ENCODE assay signal across 8 cellular contexts in the genomic region with DNA sequence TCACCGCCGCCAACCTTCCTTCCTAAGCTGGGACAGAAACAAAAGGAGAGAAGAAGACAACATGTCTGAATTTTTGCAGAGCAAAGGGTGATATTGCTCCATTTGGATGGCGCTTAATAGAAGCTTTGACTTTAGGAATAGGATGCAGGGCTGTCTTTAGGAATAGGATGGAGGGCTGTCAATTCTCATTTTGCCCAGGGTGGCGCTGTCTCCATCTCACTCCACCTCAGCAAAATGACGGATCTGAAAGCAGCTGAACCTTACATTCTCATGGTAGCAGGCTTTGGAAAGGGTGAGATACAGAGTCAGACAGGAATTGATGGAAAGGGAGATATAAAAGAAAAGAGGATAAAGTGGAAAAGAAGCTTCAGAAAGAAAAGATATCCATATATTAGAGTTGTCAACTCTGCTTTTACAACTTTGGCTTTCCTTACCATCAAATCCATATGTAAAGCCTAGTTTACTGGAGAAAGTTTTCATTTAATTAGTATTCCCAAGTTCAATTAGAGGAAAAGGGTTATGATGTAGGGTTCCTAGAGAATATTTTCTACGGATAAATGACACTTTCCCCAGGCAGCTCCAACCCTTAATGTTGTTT. TPM values are rescaled to one million over a fixed set of nuclear protein-coding genes. Genes with fewer than 3 reads are reported as not detected.
DNase-seq lines count a peak whose midpoint lies in the region; ATAC-seq and TF ChIP-seq lines count a peak whose summit lies in the region.

No MANE protein-coding gene starts in this region.

- ATAC-seq in HG03571 (IDR thresholded peaks at IDR 0.05; ENCODE audit: unreplicated experiment) = peak; percentile 58

- H3K36me3 Mint-ChIP-seq in activated T-helper 2 cell treated with anti-CD3 and anti-CD28 coated beads, Interferon-gamma antibody, Interleukin-2, Interleukin-4, amounts not matched to agents 10 μg/mL and 5 μg/mL and 100 μg/mL, durations not matched to agents 14 hours and 24 hours and 36 hours (ENCODE audit: low read depth) = peaks cover 38% of the 10 kb centered on the region

- peaks cover 25% of the 10 kb centered on the region for H3K4me1 ChIP-seq in neuron (ENCODE audit: insufficient read depth, low read length)

- peak overlapping the region; percentile 73 for H3K27ac Mint-ChIP-seq in activated T-helper 2 cell treated with anti-CD3 and anti-CD28 coated beads, Interferon-gamma antibody, Interleukin-2, Interleukin-4, amounts not matched to agents 10 μg/mL and 5 μg/mL and 100 μg/mL, durations not matched to agents 14 hours and 24 hours and 36 hours

- peaks cover 40% of the 10 kb centered on the region for H3K36me3 ChIP-seq in neuron (ENCODE audit: insufficient read depth, low read length)

- no peak overlapping the region for H2AFZ ChIP-seq in neuron (ENCODE audit: low read depth, low read length)

- no peaks in the 10 kb centered on the region for H3K9me3 Mint-ChIP-seq in activated T-helper 2 cell treated with anti-CD3 and anti-CD28 coated beads, Interferon-gamma antibody, Interleukin-2, Interleukin-4, amounts not matched to agents 10 μg/mL and 5 μg/mL and 100 μg/mL, durations not matched to agents 14 hours and 24 hours and 36 hours

- H3K4me1 Mint-ChIP-seq in activated T-helper 2 cell treated with anti-CD3 and anti-CD28 coated beads, Interferon-gamma antibody, Interleukin-2, Interleukin-4, amounts not matched to agents 10 μg/mL and 5 μg/mL and 100 μg/mL, durations not matched to agents 14 hours and 24 hours and 36 hours (ENCODE audit: low read depth) = peaks cover 48% of the 10 kb centered on the region

- intact Hi-C loops in activated T-helper 2 cell treated with anti-CD3 and anti-CD28 coated beads, Interferon-gamma antibody, Interleukin-2, Interleukin-4, amounts not matched to agents 10 μg/mL and 5 μg/mL and 100 μg/mL, durations not matched to agents 14 hours and 24 hours and 36 hours (cut with micrococcal nuclease) = loop anchor here (1.0 to 5.0 kb wide), 6 partner anchors 32 to 250 kb away; a partner anchor contains a TSS

- H3K27me3 Mint-ChIP-seq in activated T-helper 2 cell treated with anti-CD3 and anti-CD28 coated beads, Interferon-gamma antibody, Interleukin-2, Interleukin-4, amounts not matched to agents 10 μg/mL and 5 μg/mL and 100 μg/mL, durations not matched to agents 14 hours and 24 hours and 36 hours (ENCODE audit: low read depth) = peaks cover 11% of the 10 kb centered on the region

- H3K9me3 ChIP-seq in neuron (ENCODE audit: low read length) = peaks cover 2% of the 10 kb centered on the region

- H3K4me3 ChIP-seq in neuron (ENCODE audit: low read length) = peak overlapping the region; percentile 88

- DNase-seq in DMS114 treated with DMSO at 0.1 percent for 48 hours (lab: John Stamatoyannopoulos, UW; ENCODE audit: unreplicated experiment) (peak; percentile 70), GM20000 (ENCODE audit: low spot score) (peak; percentile 69), NCI-H82 (lab: John Stamatoyannopoulos, UW) (peak; percentile 88), foreskin melanocyte (peak; percentile 74), KG1 (lab: John Stamatoyannopoulos, UW) (no peak)
- peak; percentile 50 for DNase-seq in activated T-helper 2 cell treated with anti-CD3 and anti-CD28 coated beads, Interferon-gamma antibody, Interleukin-2, Interleukin-4, amounts not matched to agents 10 μg/mL and 5 μg/mL and 100 μg/mL, durations not matched to agents 14 hours and 24 hours and 36 hours (ENCODE audit: low spot score)

- H3K27me3 ChIP-seq in neuron (ENCODE audit: insufficient read depth, low read length) = no peaks in the 10 kb centered on the region

- TF ChIP-seq CTCF in GM20000 (IDR thresholded peaks at IDR 0.05; ENCODE audit: extremely low read depth, missing control alignments) = peak; percentile 67

- peak overlapping the region; percentile 90 for H3K4me3 Mint-ChIP-seq in activated T-helper 2 cell treated with anti-CD3 and anti-CD28 coated beads, Interferon-gamma antibody, Interleukin-2, Interleukin-4, amounts not matched to agents 10 μg/mL and 5 μg/mL and 100 μg/mL, durations not matched to agents 14 hours and 24 hours and 36 hours (ENCODE audit: low read depth)

RNA-seq across cellular contexts. Expression of a gene that starts 57.6 kb away (rescaled TPM):
- total RNA-seq in activated T-helper 2 cell treated with anti-CD3 and anti-CD28 coated beads, Interferon-gamma antibody, Interleukin-2, Interleukin-4, amounts not matched to agents 10 μg/mL and 5 μg/mL and 100 μg/mL, durations not matched to agents 14 hours and 24 hours and 36 hours = 18.5 and 19.6 TPM in 2 replicates
